In genomic region chr13:83740622-83741021, GRCh38 we compare ENCODE assay signal across 29 cellular contexts.
A peak's percentile ranks its signal among the peaks of the same experiment; 100 is the strongest.
DNase-seq lines count a peak whose midpoint lies in the region; FAIRE-seq and TF ChIP-seq lines count a peak whose summit lies in the region.
"Had no signal": no experiment of that assay in that cellular context is flagged by ENCODE, and none has a peak within 500 bp of the region (broad histone marks: within the 10 kb centered on the region; RNA-seq: fewer than 3 reads in every experiment).

No MANE protein-coding gene starts in this region.

- peak; percentile 6 for FAIRE-seq in H54 (lab: Jason Lieb, UNC)
- FAIRE-seq: A549, D721Med had no signal

- no peaks in the 10 kb centered on the region for H3K79me2 ChIP-seq in neural cell (replicated peaks; ENCODE audit: insufficient read depth, low read length)

- H3F3A ChIP-seq in neural cell (ENCODE audit: insufficient read depth, low read length, poor library complexity, severe bottlenecking) = no peaks in the 10 kb centered on the region

- H3K4me1 ChIP-seq in suprapubic skin = no peaks in the 10 kb centered on the region
- H3K4me1 ChIP-seq: A549; BE2C; BLaER1; BLaER1 treated with 17β-estradiol and CSF1 and Interleukin-3, amounts not matched to agents 10 nM and 100 nM; Caco-2 had no signal

- DNase-seq in H54 (ENCODE audit: insufficient read length, low spot score) (no peak), COR-L47 (lab: John Stamatoyannopoulos, UW) (no peak), suprapubic skin (ENCODE audit: low spot score in 2 of 2) (no peak)
- DNase-seq: 8988T; ACHN; AML-193; BE2C; C1 segment of cervical spinal cord; Caco-2; Calu3; CD4-positive, alpha-beta memory T cell; CD4-positive, alpha-beta T cell; CD4-positive, CD25-positive, alpha-beta regulatory T cell; CD8-positive, alpha-beta memory T cell; CD8-positive, alpha-beta T cell; DMS 273 treated with DMSO at 0.1 percent for 48 hours; DMS153; DMS53; DMS79; DMS79 treated with DMSO at 0.1 percent for 48 hours; DND-41; EL had no signal

- no peak for TF ChIP-seq RAD21 in neural cell (conservative IDR thresholded peaks at IDR 0.05)

- H3K4me3 ChIP-seq in neural cell (ENCODE audit: low read length) (no peak overlapping the region), suprapubic skin (no peak overlapping the region)
- H3K4me3 ChIP-seq: A549; BLaER1; BLaER1 treated with 17β-estradiol and CSF1 and Interleukin-3, amounts not matched to agents 10 nM and 100 nM had no signal

- no peaks in the 10 kb centered on the region for H4K20me1 ChIP-seq in neural cell (ENCODE audit: insufficient read depth)
- H4K20me1 ChIP-seq: BLaER1; BLaER1 treated with 17β-estradiol and CSF1 and Interleukin-3, amounts not matched to agents 10 nM and 100 nM had no signal

- no peak overlapping the region for H3K9ac ChIP-seq in neural cell (ENCODE audit: low read length)
- H3K9ac ChIP-seq: BLaER1; BLaER1 treated with 17β-estradiol and CSF1 and Interleukin-3, amounts not matched to agents 10 nM and 100 nM had no signal

- TF ChIP-seq CTCF in neural cell (IDR thresholded peaks at IDR 0.05; ENCODE audit: poor library complexity, severe bottlenecking) = no peak
- TF ChIP-seq CTCF in suprapubic skin (IDR thresholded peaks at IDR 0.05) = no peak

- no peaks in the 10 kb centered on the region for H3K9me2 ChIP-seq in neural cell (ENCODE audit: insufficient read depth, low read length)

- no peak overlapping the region for H3K4me2 ChIP-seq in neural cell (ENCODE audit: low read length)
- H3K4me2 ChIP-seq: A549; BLaER1; BLaER1 treated with 17β-estradiol and CSF1 and Interleukin-3, amounts not matched to agents 10 nM and 100 nM had no signal

- no peak overlapping the region for H2AFZ ChIP-seq in neural cell (ENCODE audit: low read depth, low read length)

- H3K9me3 ChIP-seq in neural cell (ENCODE audit: low read length) (no peaks in the 10 kb centered on the region), suprapubic skin (no peaks in the 10 kb centered on the region)
- H3K9me3 ChIP-seq: A549; BE2C; BLaER1; BLaER1 treated with 17β-estradiol and CSF1 and Interleukin-3, amounts not matched to agents 10 nM and 100 nM; Caco-2 had no signal

- TF ChIP-seq POLR2A in H54 (IDR thresholded peaks at IDR 0.05; ENCODE audit: low read depth, low read length) (no peak), suprapubic skin (IDR thresholded peaks at IDR 0.05) (no peak)

- TF ChIP-seq EP300 in neural cell (conservative IDR thresholded peaks at IDR 0.05; ENCODE audit: poor library complexity, severe bottlenecking) (peak; percentile 89), suprapubic skin (IDR thresholded peaks at IDR 0.05) (no peak)

- H3K27me3 ChIP-seq in neural cell (ENCODE audit: insufficient read depth, low read depth, low read length) (no peaks in the 10 kb centered on the region), suprapubic skin (no peaks in the 10 kb centered on the region)
- H3K27me3 ChIP-seq: BLaER1; BLaER1 treated with 17β-estradiol and CSF1 and Interleukin-3, amounts not matched to agents 10 nM and 100 nM had no signal

- H3K27ac ChIP-seq in neural cell (ENCODE audit: low read length) (no peak overlapping the region), suprapubic skin (no peak overlapping the region)
- H3K27ac ChIP-seq: 22Rv1; A549; BLaER1; BLaER1 treated with 17β-estradiol and CSF1 and Interleukin-3, amounts not matched to agents 10 nM and 100 nM; C4-2B had no signal

- no peaks in the 10 kb centered on the region for H3K36me3 ChIP-seq in neural cell (ENCODE audit: insufficient read depth, low read length)
- no peaks in the 10 kb centered on the region for H3K36me3 ChIP-seq in suprapubic skin
- H3K36me3 ChIP-seq: BE2C; BLaER1; BLaER1 treated with 17β-estradiol and CSF1 and Interleukin-3, amounts not matched to agents 10 nM and 100 nM had no signal

TF ChIP-seq in neural cell, 6 proteins besides CTCF, POLR2A, EP300 and RAD21:
- TF ChIP-seq SMC3 (conservative IDR thresholded peaks at IDR 0.05; ENCODE audit: poor library complexity) (no peak), MXI1 (conservative IDR thresholded peaks at IDR 0.05; ENCODE audit: poor library complexity, severe bottlenecking) (no peak), POLR2AphosphoS5 (IDR thresholded peaks at IDR 0.05) (peak; percentile 58), REST (IDR thresholded peaks at IDR 0.05; ENCODE audit: borderline replicate concordance) (no peak), EZH2 (IDR thresholded peaks at IDR 0.05; ENCODE audit: borderline replicate concordance, insufficient read depth, low read length, poor library complexity, severe bottlenecking) (no peak)
